In the genomic region with DNA sequence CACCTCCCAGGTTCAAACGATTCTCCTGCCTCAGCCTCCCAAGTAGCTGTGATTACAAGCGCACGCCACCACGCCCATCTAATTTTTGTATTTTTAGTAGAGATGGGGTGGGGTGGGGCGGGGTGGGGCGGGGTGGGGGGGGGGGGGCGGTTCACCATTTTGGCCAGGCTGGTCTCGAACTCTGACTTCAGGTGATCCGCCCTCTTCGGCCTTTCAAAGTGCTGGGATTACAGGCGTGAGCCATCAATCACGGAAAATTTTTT, we compare ENCODE assay signal across 1 cellular context.
TF ChIP-seq lines count a peak whose summit lies in the region.

No MANE protein-coding gene starts in this region.

TF ChIP-seq in K562, 482 proteins besides CTCF, POLR2A, EP300 and RAD21 (continued from another document):
- TF ChIP-seq, protein P1, sequence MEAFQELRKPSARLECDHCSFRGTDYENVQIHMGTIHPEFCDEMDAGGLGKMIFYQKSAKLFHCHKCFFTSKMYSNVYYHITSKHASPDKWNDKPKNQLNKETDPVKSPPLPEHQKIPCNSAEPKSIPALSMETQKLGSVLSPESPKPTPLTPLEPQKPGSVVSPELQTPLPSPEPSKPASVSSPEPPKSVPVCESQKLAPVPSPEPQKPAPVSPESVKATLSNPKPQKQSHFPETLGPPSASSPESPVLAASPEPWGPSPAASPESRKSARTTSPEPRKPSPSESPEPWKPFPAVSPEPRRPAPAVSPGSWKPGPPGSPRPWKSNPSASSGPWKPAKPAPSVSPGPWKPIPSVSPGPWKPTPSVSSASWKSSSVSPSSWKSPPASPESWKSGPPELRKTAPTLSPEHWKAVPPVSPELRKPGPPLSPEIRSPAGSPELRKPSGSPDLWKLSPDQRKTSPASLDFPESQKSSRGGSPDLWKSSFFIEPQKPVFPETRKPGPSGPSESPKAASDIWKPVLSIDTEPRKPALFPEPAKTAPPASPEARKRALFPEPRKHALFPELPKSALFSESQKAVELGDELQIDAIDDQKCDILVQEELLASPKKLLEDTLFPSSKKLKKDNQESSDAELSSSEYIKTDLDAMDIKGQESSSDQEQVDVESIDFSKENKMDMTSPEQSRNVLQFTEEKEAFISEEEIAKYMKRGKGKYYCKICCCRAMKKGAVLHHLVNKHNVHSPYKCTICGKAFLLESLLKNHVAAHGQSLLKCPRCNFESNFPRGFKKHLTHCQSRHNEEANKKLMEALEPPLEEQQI (IDR thresholded peaks at IDR 0.05): no peak
- no peak for TF ChIP-seq PML (IDR thresholded peaks at IDR 0.05; ENCODE audit: low read length)
- TF ChIP-seq ELF2 (CRISPR knock-in tag; IDR thresholded peaks at IDR 0.05): no peak
- TF ChIP-seq, protein P2, sequence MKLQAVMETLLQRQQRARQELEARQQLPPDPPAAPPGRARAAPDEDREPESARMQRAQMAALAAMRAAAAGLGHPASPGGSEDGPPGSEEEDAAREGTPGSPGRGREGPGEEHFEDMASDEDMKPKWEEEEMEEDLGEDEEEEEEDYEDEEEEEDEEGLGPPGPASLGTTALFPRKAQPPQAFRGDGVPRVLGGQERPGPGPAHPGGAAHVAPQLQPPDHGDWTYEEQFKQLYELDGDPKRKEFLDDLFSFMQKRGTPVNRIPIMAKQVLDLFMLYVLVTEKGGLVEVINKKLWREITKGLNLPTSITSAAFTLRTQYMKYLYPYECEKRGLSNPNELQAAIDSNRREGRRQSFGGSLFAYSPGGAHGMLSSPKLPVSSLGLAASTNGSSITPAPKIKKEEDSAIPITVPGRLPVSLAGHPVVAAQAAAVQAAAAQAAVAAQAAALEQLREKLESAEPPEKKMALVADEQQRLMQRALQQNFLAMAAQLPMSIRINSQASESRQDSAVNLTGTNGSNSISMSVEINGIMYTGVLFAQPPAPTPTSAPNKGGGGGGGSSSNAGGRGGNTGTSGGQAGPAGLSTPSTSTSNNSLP (IDR thresholded peaks at IDR 0.05; ENCODE audit: borderline replicate concordance, low read depth, low read length): no peak
- TF ChIP-seq RBFOX2 (IDR thresholded peaks at IDR 0.05; ENCODE audit: low read depth, low read length): no peak
- no peak for TF ChIP-seq TSC22D4 (tag; IDR thresholded peaks at IDR 0.05)
- TF ChIP-seq CHD1 (IDR thresholded peaks at IDR 0.05; ENCODE audit: low read length): peak; percentile 53
- TF ChIP-seq, protein P3, sequence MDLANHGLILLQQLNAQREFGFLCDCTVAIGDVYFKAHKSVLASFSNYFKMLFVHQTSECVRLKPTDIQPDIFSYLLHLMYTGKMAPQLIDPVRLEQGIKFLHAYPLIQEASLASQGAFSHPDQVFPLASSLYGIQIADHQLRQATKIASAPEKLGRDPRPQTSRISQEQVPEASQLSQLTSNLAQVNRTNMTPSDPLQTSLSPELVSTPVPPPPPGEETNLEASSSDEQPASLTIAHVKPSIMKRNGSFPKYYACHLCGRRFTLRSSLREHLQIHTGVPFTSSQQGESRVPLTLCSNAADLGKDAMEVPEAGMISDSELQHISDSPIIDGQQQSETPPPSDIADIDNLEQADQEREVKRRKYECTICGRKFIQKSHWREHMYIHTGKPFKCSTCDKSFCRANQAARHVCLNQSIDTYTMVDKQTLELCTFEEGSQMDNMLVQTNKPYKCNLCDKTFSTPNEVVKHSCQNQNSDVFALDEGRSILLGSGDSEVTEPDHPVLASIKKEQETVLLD (IDR thresholded peaks at IDR 0.05): peak; percentile 4; the same call in 1 of the 2 replicates
- no peak for TF ChIP-seq IFI16 (CRISPR knock-in tag; IDR thresholded peaks at IDR 0.05)
- no peak for TF ChIP-seq PHF8 (IDR thresholded peaks at IDR 0.05; ENCODE audit: borderline replicate concordance, low read length)
- no peak for TF ChIP-seq RNF2 (IDR thresholded peaks at IDR 0.05)
- no peak for TF ChIP-seq ZFX (CRISPR knock-in tag; IDR thresholded peaks at IDR 0.05)
- no peak for TF ChIP-seq NCOA6 (IDR thresholded peaks at IDR 0.05)
- no peak for TF ChIP-seq TCF7 (IDR thresholded peaks at IDR 0.05; ENCODE audit: borderline replicate concordance)
- TF ChIP-seq ZSCAN29 (IDR thresholded peaks at IDR 0.05): no peak
- no peak for TF ChIP-seq ZNF174 (CRISPR knock-in tag; IDR thresholded peaks at IDR 0.05)
- no peak for TF ChIP-seq ZNF717 (CRISPR knock-in tag; IDR thresholded peaks at IDR 0.05)
- no peak for TF ChIP-seq KLF1 (tag; IDR thresholded peaks at IDR 0.05)
- TF ChIP-seq CAMTA2 (CRISPR knock-in tag; conservative IDR thresholded peaks at IDR 0.05): no peak
- TF ChIP-seq TBP (optimal IDR thresholded peaks at IDR 0.05; ENCODE audit: low read depth, low read length): no peak
- no peak for TF ChIP-seq MCM5 (IDR thresholded peaks at IDR 0.05; ENCODE audit: low read depth)
- TF ChIP-seq ZNF197 (CRISPR knock-in tag; IDR thresholded peaks at IDR 0.05; ENCODE audit: low read depth): no peak
- TF ChIP-seq PHF21A (IDR thresholded peaks at IDR 0.05; ENCODE audit: borderline replicate concordance, low read depth): no peak
- no peak for TF ChIP-seq NBN (IDR thresholded peaks at IDR 0.05; ENCODE audit: low read depth)
- no peak for TF ChIP-seq CXXC5 (CRISPR knock-in tag; IDR thresholded peaks at IDR 0.05)
- TF ChIP-seq, protein P4, sequence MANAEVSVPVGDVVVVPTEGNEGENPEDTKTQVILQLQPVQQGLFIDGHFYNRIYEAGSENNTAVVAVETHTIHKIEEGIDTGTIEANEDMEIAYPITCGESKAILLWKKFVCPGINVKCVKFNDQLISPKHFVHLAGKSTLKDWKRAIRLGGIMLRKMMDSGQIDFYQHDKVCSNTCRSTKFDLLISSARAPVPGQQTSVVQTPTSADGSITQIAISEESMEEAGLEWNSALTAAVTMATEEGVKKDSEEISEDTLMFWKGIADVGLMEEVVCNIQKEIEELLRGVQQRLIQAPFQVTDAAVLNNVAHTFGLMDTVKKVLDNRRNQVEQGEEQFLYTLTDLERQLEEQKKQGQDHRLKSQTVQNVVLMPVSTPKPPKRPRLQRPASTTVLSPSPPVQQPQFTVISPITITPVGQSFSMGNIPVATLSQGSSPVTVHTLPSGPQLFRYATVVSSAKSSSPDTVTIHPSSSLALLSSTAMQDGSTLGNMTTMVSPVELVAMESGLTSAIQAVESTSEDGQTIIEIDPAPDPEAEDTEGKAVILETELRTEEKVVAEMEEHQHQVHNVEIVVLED (CRISPR knock-in tag; IDR thresholded peaks at IDR 0.05): no peak
- TF ChIP-seq BCOR (IDR thresholded peaks at IDR 0.05): no peak
- TF ChIP-seq, protein P5, sequence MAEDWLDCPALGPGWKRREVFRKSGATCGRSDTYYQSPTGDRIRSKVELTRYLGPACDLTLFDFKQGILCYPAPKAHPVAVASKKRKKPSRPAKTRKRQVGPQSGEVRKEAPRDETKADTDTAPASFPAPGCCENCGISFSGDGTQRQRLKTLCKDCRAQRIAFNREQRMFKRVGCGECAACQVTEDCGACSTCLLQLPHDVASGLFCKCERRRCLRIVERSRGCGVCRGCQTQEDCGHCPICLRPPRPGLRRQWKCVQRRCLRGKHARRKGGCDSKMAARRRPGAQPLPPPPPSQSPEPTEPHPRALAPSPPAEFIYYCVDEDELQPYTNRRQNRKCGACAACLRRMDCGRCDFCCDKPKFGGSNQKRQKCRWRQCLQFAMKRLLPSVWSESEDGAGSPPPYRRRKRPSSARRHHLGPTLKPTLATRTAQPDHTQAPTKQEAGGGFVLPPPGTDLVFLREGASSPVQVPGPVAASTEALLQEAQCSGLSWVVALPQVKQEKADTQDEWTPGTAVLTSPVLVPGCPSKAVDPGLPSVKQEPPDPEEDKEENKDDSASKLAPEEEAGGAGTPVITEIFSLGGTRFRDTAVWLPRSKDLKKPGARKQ (CRISPR knock-in tag; IDR thresholded peaks at IDR 0.05): no peak
- TF ChIP-seq, protein P6, sequence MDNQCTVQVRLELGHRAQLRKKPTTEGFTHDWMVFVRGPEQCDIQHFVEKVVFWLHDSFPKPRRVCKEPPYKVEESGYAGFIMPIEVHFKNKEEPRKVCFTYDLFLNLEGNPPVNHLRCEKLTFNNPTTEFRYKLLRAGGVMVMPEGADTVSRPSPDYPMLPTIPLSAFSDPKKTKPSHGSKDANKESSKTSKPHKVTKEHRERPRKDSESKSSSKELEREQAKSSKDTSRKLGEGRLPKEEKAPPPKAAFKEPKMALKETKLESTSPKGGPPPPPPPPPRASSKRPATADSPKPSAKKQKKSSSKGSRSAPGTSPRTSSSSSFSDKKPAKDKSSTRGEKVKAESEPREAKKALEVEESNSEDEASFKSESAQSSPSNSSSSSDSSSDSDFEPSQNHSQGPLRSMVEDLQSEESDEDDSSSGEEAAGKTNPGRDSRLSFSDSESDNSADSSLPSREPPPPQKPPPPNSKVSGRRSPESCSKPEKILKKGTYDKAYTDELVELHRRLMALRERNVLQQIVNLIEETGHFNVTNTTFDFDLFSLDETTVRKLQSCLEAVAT (IDR thresholded peaks at IDR 0.05): 0 out of 4 replicates have a peak, but pooled peaks of 1 of the 2 experiments have one; percentile 5
- no peak for TF ChIP-seq SMC3 (conservative IDR thresholded peaks at IDR 0.05; ENCODE audit: insufficient read depth, low read depth, low read length)
- TF ChIP-seq FIP1L1 (IDR thresholded peaks at IDR 0.05; ENCODE audit: low read depth, low read length, poor library complexity, severe bottlenecking): no peak
- TF ChIP-seq SP1 (CRISPR knock-in tag; IDR thresholded peaks at IDR 0.05): no peak
- TF ChIP-seq, protein P7, sequence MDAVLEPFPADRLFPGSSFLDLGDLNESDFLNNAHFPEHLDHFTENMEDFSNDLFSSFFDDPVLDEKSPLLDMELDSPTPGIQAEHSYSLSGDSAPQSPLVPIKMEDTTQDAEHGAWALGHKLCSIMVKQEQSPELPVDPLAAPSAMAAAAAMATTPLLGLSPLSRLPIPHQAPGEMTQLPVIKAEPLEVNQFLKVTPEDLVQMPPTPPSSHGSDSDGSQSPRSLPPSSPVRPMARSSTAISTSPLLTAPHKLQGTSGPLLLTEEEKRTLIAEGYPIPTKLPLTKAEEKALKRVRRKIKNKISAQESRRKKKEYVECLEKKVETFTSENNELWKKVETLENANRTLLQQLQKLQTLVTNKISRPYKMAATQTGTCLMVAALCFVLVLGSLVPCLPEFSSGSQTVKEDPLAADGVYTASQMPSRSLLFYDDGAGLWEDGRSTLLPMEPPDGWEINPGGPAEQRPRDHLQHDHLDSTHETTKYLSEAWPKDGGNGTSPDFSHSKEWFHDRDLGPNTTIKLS (IDR thresholded peaks at IDR 0.05; ENCODE audit: borderline replicate concordance, low read depth): no peak
